In genomic region chr3:180744226-180744625, GRCh38 we compare ENCODE assay signal across 18 cellular contexts.
A peak's percentile ranks its signal among the peaks of the same experiment; 100 is the strongest.
DNase-seq lines count a peak whose midpoint lies in the region; ATAC-seq and TF ChIP-seq lines count a peak whose summit lies in the region.
"Had no signal": no experiment of that assay in that cellular context is flagged by ENCODE, and none has a peak within 500 bp of the region (broad histone marks: within the 10 kb centered on the region; RNA-seq: fewer than 3 reads in every experiment).

No MANE protein-coding gene starts in this region.

- 64 to 83% methylated on average over 4 to 8 of the region's 8 CpGs for WGBS in endodermal cell (ENCODE audit: insufficient coverage in 1 of 2, insufficient read length in 1 of 2), 2 experiments

- no peak overlapping the region for H3K4me3 ChIP-seq in endodermal cell (ENCODE audit: low read length)
- H3K4me3 ChIP-seq: body of pancreas, GM23248, skin epidermis had no signal

- no peaks in the 10 kb centered on the region for H3K36me3 Mint-ChIP-seq in endodermal cell (ENCODE audit: low read depth)

- no peaks in the 10 kb centered on the region for H3K36me3 ChIP-seq in endodermal cell (ENCODE audit: control insufficient read depth, insufficient read depth, low read length)

- DNase-seq in A172 (ENCODE audit: low spot score), result peak; percentile 6
- peak; percentile 95 for DNase-seq in NCI-H128 (lab: John Stamatoyannopoulos, UW; ENCODE audit: unreplicated experiment)
- DNase-seq in NCI-H345 (lab: John Stamatoyannopoulos, UW), result peak; percentile 96
- no peak for DNase-seq in endodermal cell
- DNase-seq in cerebellum (ENCODE audit: low spot score), result no peak
- no peak for DNase-seq in NK-92 (lab: John Stamatoyannopoulos, UW; ENCODE audit: unreplicated experiment)
- no peak for DNase-seq in Kasumi-1 (lab: John Stamatoyannopoulos, UW)
- DNase-seq: ACHN; activated gamma-delta T cell treated with Interleukin-2 at 50 U/mL for 16 hours; effector memory CD4-positive, alpha-beta T cell; GM23248; KG1; NCI-H446 had no signal

- peaks cover 22% of the 10 kb centered on the region for H3K4me1 Mint-ChIP-seq in endodermal cell

- no peak overlapping the region for H3K27ac ChIP-seq in endodermal cell (ENCODE audit: low read depth, low read length)
- H3K27ac ChIP-seq: body of pancreas, GM23248, skin epidermis had no signal

- H3K27me3 Mint-ChIP-seq in endodermal cell (ENCODE audit: insufficient read depth), result no peaks in the 10 kb centered on the region

- H3K9ac ChIP-seq in endodermal cell (ENCODE audit: extremely low read depth, low read length, poor library complexity, severe bottlenecking), result no peak overlapping the region
- H3K9ac ChIP-seq: GM23248 had no signal

- H3K9me3 ChIP-seq in endodermal cell (ENCODE audit: control insufficient read depth, low read length), result no peaks in the 10 kb centered on the region
- H3K9me3 ChIP-seq: body of pancreas had no signal

- H3K27me3 ChIP-seq in endodermal cell (ENCODE audit: control insufficient read depth, insufficient read depth, low read length, poor library complexity, severe bottlenecking), result no peaks in the 10 kb centered on the region
- H3K27me3 ChIP-seq: body of pancreas had no signal

- no peak for ATAC-seq in GM21619 (IDR thresholded peaks at IDR 0.05; ENCODE audit: unreplicated experiment)
- ATAC-seq: body of pancreas, Panc1 had no signal

- no peaks in the 10 kb centered on the region for H3K4me1 ChIP-seq in endodermal cell (ENCODE audit: control insufficient read depth, insufficient read depth, low read length)
- H3K4me1 ChIP-seq: body of pancreas had no signal

- peak overlapping the region; percentile 32 for H3K27ac Mint-ChIP-seq in endodermal cell
- H3K27ac Mint-ChIP-seq: stimulated activated naive CD8-positive, alpha-beta T cell treated with anti-CD3 and anti-CD28 coated beads, Interleukin-15, Interleukin-2, amounts not matched to agents 100 ng/mL and 50 ng/mL, for 24 hours had no signal

- no peaks in the 10 kb centered on the region for H3K9me3 Mint-ChIP-seq in endodermal cell
- H3K9me3 Mint-ChIP-seq: stimulated activated naive CD8-positive, alpha-beta T cell treated with anti-CD3 and anti-CD28 coated beads, Interleukin-15, Interleukin-2, amounts not matched to agents 100 ng/mL and 50 ng/mL, for 24 hours had no signal

- H3K4me3 Mint-ChIP-seq in endodermal cell, result no peak overlapping the region
- H3K4me3 Mint-ChIP-seq: stimulated activated naive CD8-positive, alpha-beta T cell treated with anti-CD3 and anti-CD28 coated beads, Interleukin-15, Interleukin-2, amounts not matched to agents 100 ng/mL and 50 ng/mL, for 24 hours had no signal

- no peak for TF ChIP-seq CTCF in endodermal cell (conservative IDR thresholded peaks at IDR 0.05)

Comparison
In these comparisons a context has a peak if more than half of its experiments do, and no peak if none do; other contexts are left out.
1. DNase-seq: peak in A172 (single experiment), NCI-H128 (single experiment) and NCI-H345 (single experiment); none in endodermal cell (single experiment), cerebellum (single experiment), NK-92 (single experiment) and Kasumi-1 (0 of 2).